9 cellular contexts compared by ENCODE assay signal in the genomic region with DNA sequence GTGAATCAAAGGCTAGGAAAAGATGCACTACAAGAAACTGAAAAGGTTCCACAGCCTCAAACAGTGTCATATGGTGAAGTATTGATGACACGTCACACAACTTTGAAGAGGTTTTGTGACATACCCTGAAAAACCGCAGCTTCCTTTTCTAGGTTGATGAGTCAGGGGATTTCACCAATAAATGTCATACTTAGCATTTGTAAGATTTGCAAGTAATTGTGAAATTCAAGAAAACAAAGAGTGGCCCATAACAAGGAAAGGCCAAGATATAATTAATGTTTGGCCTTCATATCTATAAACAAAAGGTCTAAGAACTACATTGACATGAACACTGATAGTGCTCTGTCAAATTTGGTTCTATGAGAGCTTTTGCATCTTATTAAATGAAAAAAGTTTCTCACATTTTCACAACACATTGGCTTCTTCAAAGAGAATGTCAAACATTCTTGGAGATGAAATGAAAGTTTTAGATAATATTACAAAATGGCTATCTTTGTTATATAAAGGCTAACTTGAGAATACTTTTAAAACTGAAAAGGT.
DNase-seq lines count a peak whose midpoint lies in the region; ATAC-seq, FAIRE-seq and TF ChIP-seq lines count a peak whose summit lies in the region.
"Had no signal": no experiment of that assay in that cellular context is flagged by ENCODE, and none has a peak within 500 bp of the region (broad histone marks: within the 10 kb centered on the region; RNA-seq: fewer than 3 reads in every experiment).

No MANE protein-coding gene starts in this region.

- CTCF ChIA-PET in activated B cell treated with CpG ODN at 0.5 μM for 24 hours (lab: Charles Lee), result interaction anchor here (1.7 kb wide), 1 partner anchor 170 kb away, joined by 4 read pairs; no protein-coding TSS in a partner anchor

- no peak overlapping the region for H3K4me3 Mint-ChIP-seq in activated B cell treated with CpG ODN at 0.5 μM for 24 hours
- H3K4me3 Mint-ChIP-seq in type B pancreatic cell, result no peak overlapping the region

- H3K27ac ChIP-seq in HL-60 (replicated peaks) (peak overlapping the region; percentile 67), foreskin keratinocyte (no peak overlapping the region), kidney (ENCODE audit: low read depth in 2 of 2, low read length in 2 of 2) (no peak overlapping the region)

- H3K9me3 Mint-ChIP-seq in activated B cell treated with CpG ODN at 0.5 μM for 24 hours (peaks cover 21% of the 10 kb centered on the region), type B pancreatic cell (peaks cover 28% of the 10 kb centered on the region)

- POLR2A ChIA-PET in activated B cell treated with CpG ODN at 0.5 μM for 24 hours (lab: Charles Lee), result interaction anchor here (2.3 to 4.2 kb wide), 2 partner anchors 62 to 79 kb away, joined by 12 to 33 read pairs; a partner anchor contains a TSS

- ATAC-seq in GM21515 (IDR thresholded peaks at IDR 0.05; ENCODE audit: unreplicated experiment), result peak; percentile 89
- ATAC-seq in activated B cell treated with CpG ODN at 0.5 μM for 24 hours (ENCODE audit: low read depth), result peak; percentile 82
- peak; percentile 87 for ATAC-seq in foreskin keratinocyte

- peaks cover 6% of the 10 kb centered on the region for H3K27me3 Mint-ChIP-seq in activated B cell treated with CpG ODN at 0.5 μM for 24 hours
- no peaks in the 10 kb centered on the region for H3K27me3 Mint-ChIP-seq in type B pancreatic cell

- peak; percentile 88 for DNase-seq in GF-D8 (lab: John Stamatoyannopoulos, UW)
- peak; percentile 83 to 89 for DNase-seq in HL-60 (ENCODE audit: low read depth in 1 of 2, low spot score in 1 of 2)
- no peak for DNase-seq in activated B cell treated with CpG ODN at 0.5 μM for 24 hours
- DNase-seq in foreskin keratinocyte, result peak; percentile 79 to 92
- no peak for DNase-seq in D721Med (ENCODE audit: insufficient read length, low spot score)
- no peak for DNase-seq in type B pancreatic cell (ENCODE audit: extremely low spot score, unreplicated experiment)
- no peak for DNase-seq in kidney

- TF ChIP-seq CTCF in HL-60 (IDR thresholded peaks at IDR 0.05; ENCODE audit: insufficient read depth, low read length) (no peak), activated B cell treated with CpG ODN at 0.5 μM for 24 hours (IDR thresholded peaks at IDR 0.05) (no peak), foreskin keratinocyte (conservative IDR thresholded peaks at IDR 0.05) (no peak), D721Med (IDR thresholded peaks at IDR 0.05; ENCODE audit: insufficient read depth, missing control alignments) (no peak), type B pancreatic cell (conservative IDR thresholded peaks at IDR 0.05) (no peak), kidney (IDR thresholded peaks at IDR 0.05; ENCODE audit: borderline replicate concordance, extremely low read depth, insufficient read depth) (no peak)

- H3K4me1 Mint-ChIP-seq in activated B cell treated with CpG ODN at 0.5 μM for 24 hours (peaks cover 27% of the 10 kb centered on the region), type B pancreatic cell (ENCODE audit: unreplicated experiment) (no peaks in the 10 kb centered on the region)

- H3K36me3 ChIP-seq in kidney (ENCODE audit: control insufficient read depth in 1 of 2, insufficient read depth in 2 of 2, low read length in 2 of 2), result no peaks in the 10 kb centered on the region

- H3K9me3 ChIP-seq in kidney (ENCODE audit: control insufficient read depth in 1 of 2, low read length in 2 of 2), result peaks cover 4 to 21% of the 10 kb centered on the region in 2 donors

- H3K27ac Mint-ChIP-seq in activated B cell treated with CpG ODN at 0.5 μM for 24 hours (peak overlapping the region; percentile 74), type B pancreatic cell (no peak overlapping the region)

- FAIRE-seq in D721Med (lab: Jason Lieb, UNC) (no peak), kidney (lab: Jason Lieb, UNC) (no peak)
- FAIRE-seq: TTC549 had no signal

- H3K4me1 ChIP-seq in foreskin keratinocyte (peaks cover 16% of the 10 kb centered on the region), kidney (ENCODE audit: control insufficient read depth in 1 of 2, insufficient read depth in 1 of 2, low read depth in 1 of 2, low read length in 2 of 2) (no peaks in the 10 kb centered on the region)

- intact Hi-C loops in activated B cell treated with CpG ODN at 0.5 μM for 24 hours (cut with micrococcal nuclease), result loop anchor here (1.0 to 5.0 kb wide), 3 partner anchors 61 to 116 kb away; no protein-coding TSS in a partner anchor
- intact Hi-C loops in kidney (cut with DNase I), result no loop called here

- no peak overlapping the region for H3K9ac ChIP-seq in kidney (ENCODE audit: low read length in 2 of 2)

- no peak overlapping the region for H3K4me3 ChIP-seq in HL-60 (replicated peaks; ENCODE audit: insufficient read depth, low read length)
- no peak overlapping the region for H3K4me3 ChIP-seq in kidney (ENCODE audit: low read length in 2 of 2)

- H3K36me3 Mint-ChIP-seq in activated B cell treated with CpG ODN at 0.5 μM for 24 hours (ENCODE audit: low read depth) (peaks cover under 1% of the 10 kb centered on the region), type B pancreatic cell (no peaks in the 10 kb centered on the region)

- no peaks in the 10 kb centered on the region for H3K27me3 ChIP-seq in HL-60 (ENCODE audit: insufficient read depth, poor library complexity, severe bottlenecking)
- H3K27me3 ChIP-seq in foreskin keratinocyte, result no peaks in the 10 kb centered on the region

Comparison
In these comparisons a context has a peak if more than half of its experiments do, and no peak if none do; other contexts are left out.
1. DNase-seq: peak in GF-D8 (single experiment), HL-60 (2 of 2) and foreskin keratinocyte (2 of 2); none in activated B cell treated with CpG ODN at 0.5 μM for 24 hours (single experiment), D721Med (single experiment), type B pancreatic cell (single experiment) and kidney (single experiment).
2. Peak in every context shown above with its lines, with median percentiles within 50 percentile points of each other: ATAC-seq.